In the genomic region with DNA sequence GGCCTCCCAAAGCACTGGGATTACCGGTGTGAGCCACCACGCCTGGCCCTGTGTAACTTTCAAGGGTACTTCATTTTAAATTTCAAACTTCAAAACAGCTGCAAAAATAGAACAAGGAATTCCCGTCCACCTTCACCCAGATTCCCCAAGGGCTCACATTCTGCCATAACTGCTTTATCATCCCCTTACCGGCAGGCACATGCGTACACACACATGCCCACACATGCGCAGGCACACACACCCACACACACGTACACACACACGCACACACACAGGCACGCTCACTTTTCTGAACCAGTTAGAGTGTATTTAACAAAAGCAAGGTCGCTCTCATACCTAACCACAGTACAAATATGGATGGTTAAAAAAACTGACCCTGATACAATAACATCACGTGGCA, we compare ENCODE assay signal across 1 cellular context.
TF ChIP-seq lines count a peak whose summit lies in the region.

No MANE protein-coding gene starts in this region.

TF ChIP-seq in GM23338, 12 proteins besides CTCF, POLR2A, EP300 and RAD21 (continued from another document):
- TF ChIP-seq EZH2phosphoT487 (IDR thresholded peaks at IDR 0.05; ENCODE audit: unreplicated experiment), result no peak
- no peak for TF ChIP-seq EZH2 (IDR thresholded peaks at IDR 0.05; ENCODE audit: low read depth, unreplicated experiment)
- TF ChIP-seq, protein P1, sequence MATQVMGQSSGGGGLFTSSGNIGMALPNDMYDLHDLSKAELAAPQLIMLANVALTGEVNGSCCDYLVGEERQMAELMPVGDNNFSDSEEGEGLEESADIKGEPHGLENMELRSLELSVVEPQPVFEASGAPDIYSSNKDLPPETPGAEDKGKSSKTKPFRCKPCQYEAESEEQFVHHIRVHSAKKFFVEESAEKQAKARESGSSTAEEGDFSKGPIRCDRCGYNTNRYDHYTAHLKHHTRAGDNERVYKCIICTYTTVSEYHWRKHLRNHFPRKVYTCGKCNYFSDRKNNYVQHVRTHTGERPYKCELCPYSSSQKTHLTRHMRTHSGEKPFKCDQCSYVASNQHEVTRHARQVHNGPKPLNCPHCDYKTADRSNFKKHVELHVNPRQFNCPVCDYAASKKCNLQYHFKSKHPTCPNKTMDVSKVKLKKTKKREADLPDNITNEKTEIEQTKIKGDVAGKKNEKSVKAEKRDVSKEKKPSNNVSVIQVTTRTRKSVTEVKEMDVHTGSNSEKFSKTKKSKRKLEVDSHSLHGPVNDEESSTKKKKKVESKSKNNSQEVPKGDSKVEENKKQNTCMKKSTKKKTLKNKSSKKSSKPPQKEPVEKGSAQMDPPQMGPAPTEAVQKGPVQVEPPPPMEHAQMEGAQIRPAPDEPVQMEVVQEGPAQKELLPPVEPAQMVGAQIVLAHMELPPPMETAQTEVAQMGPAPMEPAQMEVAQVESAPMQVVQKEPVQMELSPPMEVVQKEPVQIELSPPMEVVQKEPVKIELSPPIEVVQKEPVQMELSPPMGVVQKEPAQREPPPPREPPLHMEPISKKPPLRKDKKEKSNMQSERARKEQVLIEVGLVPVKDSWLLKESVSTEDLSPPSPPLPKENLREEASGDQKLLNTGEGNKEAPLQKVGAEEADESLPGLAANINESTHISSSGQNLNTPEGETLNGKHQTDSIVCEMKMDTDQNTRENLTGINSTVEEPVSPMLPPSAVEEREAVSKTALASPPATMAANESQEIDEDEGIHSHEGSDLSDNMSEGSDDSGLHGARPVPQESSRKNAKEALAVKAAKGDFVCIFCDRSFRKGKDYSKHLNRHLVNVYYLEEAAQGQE (IDR thresholded peaks at IDR 0.05; ENCODE audit: unreplicated experiment), result no peak
- TF ChIP-seq, protein P2, sequence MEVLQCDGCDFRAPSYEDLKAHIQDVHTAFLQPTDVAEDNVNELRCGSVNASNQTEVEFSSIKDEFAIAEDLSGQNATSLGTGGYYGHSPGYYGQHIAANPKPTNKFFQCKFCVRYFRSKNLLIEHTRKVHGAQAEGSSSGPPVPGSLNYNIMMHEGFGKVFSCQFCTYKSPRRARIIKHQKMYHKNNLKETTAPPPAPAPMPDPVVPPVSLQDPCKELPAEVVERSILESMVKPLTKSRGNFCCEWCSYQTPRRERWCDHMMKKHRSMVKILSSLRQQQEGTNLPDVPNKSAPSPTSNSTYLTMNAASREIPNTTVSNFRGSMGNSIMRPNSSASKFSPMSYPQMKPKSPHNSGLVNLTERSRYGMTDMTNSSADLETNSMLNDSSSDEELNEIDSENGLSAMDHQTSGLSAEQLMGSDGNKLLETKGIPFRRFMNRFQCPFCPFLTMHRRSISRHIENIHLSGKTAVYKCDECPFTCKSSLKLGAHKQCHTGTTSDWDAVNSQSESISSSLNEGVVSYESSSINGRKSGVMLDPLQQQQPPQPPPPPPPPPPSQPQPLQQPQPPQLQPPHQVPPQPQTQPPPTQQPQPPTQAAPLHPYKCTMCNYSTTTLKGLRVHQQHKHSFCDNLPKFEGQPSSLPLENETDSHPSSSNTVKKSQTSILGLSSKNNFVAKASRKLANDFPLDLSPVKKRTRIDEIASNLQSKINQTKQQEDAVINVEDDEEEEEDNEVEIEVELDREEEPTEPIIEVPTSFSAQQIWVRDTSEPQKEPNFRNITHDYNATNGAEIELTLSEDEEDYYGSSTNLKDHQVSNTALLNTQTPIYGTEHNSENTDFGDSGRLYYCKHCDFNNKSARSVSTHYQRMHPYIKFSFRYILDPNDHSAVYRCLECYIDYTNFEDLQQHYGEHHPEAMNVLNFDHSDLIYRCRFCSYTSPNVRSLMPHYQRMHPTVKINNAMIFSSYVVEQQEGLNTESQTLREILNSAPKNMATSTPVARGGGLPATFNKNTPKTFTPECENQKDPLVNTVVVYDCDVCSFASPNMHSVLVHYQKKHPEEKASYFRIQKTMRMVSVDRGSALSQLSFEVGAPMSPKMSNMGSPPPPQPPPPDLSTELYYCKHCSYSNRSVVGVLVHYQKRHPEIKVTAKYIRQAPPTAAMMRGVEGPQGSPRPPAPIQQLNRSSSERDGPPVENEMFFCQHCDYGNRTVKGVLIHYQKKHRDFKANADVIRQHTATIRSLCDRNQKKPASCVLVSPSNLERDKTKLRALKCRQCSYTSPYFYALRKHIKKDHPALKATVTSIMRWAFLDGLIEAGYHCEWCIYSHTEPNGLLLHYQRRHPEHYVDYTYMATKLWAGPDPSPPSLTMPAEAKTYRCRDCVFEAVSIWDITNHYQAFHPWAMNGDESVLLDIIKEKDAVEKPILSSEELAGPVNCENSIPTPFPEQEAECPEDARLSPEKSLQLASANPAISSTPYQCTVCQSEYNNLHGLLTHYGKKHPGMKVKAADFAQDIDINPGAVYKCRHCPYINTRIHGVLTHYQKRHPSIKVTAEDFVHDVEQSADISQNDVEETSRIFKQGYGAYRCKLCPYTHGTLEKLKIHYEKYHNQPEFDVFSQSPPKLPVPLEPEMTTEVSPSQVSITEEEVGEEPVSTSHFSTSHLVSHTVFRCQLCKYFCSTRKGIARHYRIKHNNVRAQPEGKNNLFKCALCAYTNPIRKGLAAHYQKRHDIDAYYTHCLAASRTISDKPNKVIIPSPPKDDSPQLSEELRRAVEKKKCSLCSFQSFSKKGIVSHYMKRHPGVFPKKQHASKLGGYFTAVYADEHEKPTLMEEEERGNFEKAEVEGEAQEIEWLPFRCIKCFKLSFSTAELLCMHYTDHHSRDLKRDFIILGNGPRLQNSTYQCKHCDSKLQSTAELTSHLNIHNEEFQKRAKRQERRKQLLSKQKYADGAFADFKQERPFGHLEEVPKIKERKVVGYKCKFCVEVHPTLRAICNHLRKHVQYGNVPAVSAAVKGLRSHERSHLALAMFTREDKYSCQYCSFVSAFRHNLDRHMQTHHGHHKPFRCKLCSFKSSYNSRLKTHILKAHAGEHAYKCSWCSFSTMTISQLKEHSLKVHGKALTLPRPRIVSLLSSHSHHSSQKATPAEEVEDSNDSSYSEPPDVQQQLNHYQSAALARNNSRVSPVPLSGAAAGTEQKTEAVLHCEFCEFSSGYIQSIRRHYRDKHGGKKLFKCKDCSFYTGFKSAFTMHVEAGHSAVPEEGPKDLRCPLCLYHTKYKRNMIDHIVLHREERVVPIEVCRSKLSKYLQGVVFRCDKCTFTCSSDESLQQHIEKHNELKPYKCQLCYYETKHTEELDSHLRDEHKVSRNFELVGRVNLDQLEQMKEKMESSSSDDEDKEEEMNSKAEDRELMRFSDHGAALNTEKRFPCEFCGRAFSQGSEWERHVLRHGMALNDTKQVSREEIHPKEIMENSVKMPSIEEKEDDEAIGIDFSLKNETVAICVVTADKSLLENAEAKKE (CRISPR knock-in tag; IDR thresholded peaks at IDR 0.05), result no peak
- TF ChIP-seq, protein P3, sequence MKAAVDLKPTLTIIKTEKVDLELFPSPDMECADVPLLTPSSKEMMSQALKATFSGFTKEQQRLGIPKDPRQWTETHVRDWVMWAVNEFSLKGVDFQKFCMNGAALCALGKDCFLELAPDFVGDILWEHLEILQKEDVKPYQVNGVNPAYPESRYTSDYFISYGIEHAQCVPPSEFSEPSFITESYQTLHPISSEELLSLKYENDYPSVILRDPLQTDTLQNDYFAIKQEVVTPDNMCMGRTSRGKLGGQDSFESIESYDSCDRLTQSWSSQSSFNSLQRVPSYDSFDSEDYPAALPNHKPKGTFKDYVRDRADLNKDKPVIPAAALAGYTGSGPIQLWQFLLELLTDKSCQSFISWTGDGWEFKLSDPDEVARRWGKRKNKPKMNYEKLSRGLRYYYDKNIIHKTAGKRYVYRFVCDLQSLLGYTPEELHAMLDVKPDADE (IDR thresholded peaks at IDR 0.05), result no peak
- no peak for TF ChIP-seq CREB1 (CRISPR knock-in tag; IDR thresholded peaks at IDR 0.05; ENCODE audit: low read depth)
- TF ChIP-seq POLR2AphosphoS5 (IDR thresholded peaks at IDR 0.05; ENCODE audit: low read depth), result no peak
- TF ChIP-seq ZNF331 (CRISPR knock-in tag; IDR thresholded peaks at IDR 0.05; ENCODE audit: low read depth), result no peak
- no peak for TF ChIP-seq STAT1 (IDR thresholded peaks at IDR 0.05; ENCODE audit: unreplicated experiment)
- no peak for TF ChIP-seq JUNB (IDR thresholded peaks at IDR 0.05; ENCODE audit: unreplicated experiment)
- TF ChIP-seq NANOG (IDR thresholded peaks at IDR 0.05; ENCODE audit: borderline replicate concordance), result no peak
